31 cellular contexts compared by ENCODE assay signal in the genomic region with DNA sequence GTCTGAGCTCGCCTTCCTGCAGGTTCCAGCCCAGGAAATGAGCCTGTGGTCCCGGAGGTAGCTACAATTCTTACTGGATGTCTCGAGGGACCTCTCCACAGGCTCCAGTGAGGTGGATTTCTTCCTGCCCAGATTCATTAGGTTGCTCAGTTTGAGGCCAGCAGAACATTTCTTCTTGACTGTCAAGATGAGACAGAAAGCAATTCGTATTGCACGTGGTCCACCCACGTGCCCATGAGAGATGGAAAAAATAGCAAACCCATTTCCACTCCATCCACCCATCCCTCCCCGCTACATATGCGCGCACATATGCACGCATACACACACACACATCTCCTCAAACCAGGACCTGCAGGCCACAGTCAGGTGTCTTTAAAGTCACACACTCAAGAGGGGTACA.
DNase-seq lines count a peak whose midpoint lies in the region; ATAC-seq and TF ChIP-seq lines count a peak whose summit lies in the region.
"Had no signal": no experiment of that assay in that cellular context is flagged by ENCODE, and none has a peak within 500 bp of the region (broad histone marks: within the 10 kb centered on the region; RNA-seq: fewer than 3 reads in every experiment).

No MANE protein-coding gene starts in this region.

- BruUV-seq in Panc1 (replicated peaks; lab: Mats Ljungman, UMichigan), result TSS peak; percentile 3

- TF ChIP-seq POLR2A in adrenal gland (IDR thresholded peaks at IDR 0.05), result no peak

- H3K4me2 ChIP-seq in smooth muscle cell, result no peak overlapping the region
- H3K4me2 ChIP-seq: GM23338 had no signal

- H3K9me3 Mint-ChIP-seq in activated T-cell treated with anti-CD3 and anti-CD28 coated beads, Interleukin-2, amount 50 U/mL, for 4 hours, result no peaks in the 10 kb centered on the region
- H3K9me3 Mint-ChIP-seq: activated T-helper 1 cell treated with anti-CD3 and anti-CD28 coated beads, Interleukin-12 subunit alpha, Interleukin-12 subunit beta, Interleukin-2, Interleukin-4 antibody, amounts not matched to agents 30 ng/mL and 10 ng/mL and 1 ng/mL, durations not matched to agents 14 hours and 24 hours and 36 hours; CD8-positive, alpha-beta memory T cell; GM23338; mesothelial cell of epicardium; naive B cell; WTC11 had no signal

- H3K9ac ChIP-seq in smooth muscle cell (ENCODE audit: low read depth), result no peak overlapping the region

- in situ Hi-C loops in Panc1 (cut with HindIII; ENCODE audit: low pct_unique_long_range_greater_than_20kb, low sequenced_read_pairs), result no loop called here

- DNase-seq in activated T-cell treated with anti-CD3 and anti-CD28 coated beads, Interleukin-2, amount 50 U/mL, for 4 hours, result no peak
- no peak for DNase-seq in activated T-cell treated with anti-CD3 and anti-CD28 coated beads for 4 hours
- DNase-seq in Panc1 (ENCODE audit: low read depth, low spot score), result no peak
- DNase-seq in foreskin keratinocyte, result no peak
- DNase-seq in smooth muscle cell (lab: John Stamatoyannopoulos, UW; ENCODE audit: unreplicated experiment), result no peak
- DNase-seq in iPS-NIHi11 (ENCODE audit: low spot score), result no peak
- no peak for DNase-seq in adrenal gland
- no peak for DNase-seq in omental fat pad (ENCODE audit: low spot score)
- DNase-seq: activated CD4-positive, alpha-beta T cell treated with anti-CD3 and anti-CD28 coated beads, Interleukin-2, amount 50 U/mL, for 4 hours; activated naive CD4-positive, alpha-beta T cell treated with anti-CD3 and anti-CD28 coated beads, Interleukin-2, amount 50 U/mL, for 16 hours; AML-193; aorta; CD8-positive, alpha-beta memory T cell; central memory CD4-positive, alpha-beta T cell; erythroblast; KBM-7; naive B cell; NCI-H1694 treated with DMSO at 0.1 percent for 48 hours; NCI-H82; SJCRH30; stimulated activated CD4-positive, alpha-beta T cell treated with anti-CD3 and anti-CD28 coated beads, Interleukin-1b, Interleukin-23, amount 100 ng/mL, for 48 hours; stimulated activated naive CD8-positive, alpha-beta T cell treated with anti-CD3 and anti-CD28 coated beads, Interleukin-15, Interleukin-2, amounts not matched to agents 100 U/mL and 50 U/mL, for 24 hours; SW 1271; T-helper 9 cell; uterus had no signal

- TF ChIP-seq CTCF in Panc1 (IDR thresholded peaks at IDR 0.05) (no peak), foreskin keratinocyte (conservative IDR thresholded peaks at IDR 0.05) (no peak), smooth muscle cell (IDR thresholded peaks at IDR 0.05; ENCODE audit: borderline replicate concordance, insufficient read depth, poor library complexity, severe bottlenecking) (no peak), adrenal gland (IDR thresholded peaks at IDR 0.05) (no peak), omental fat pad (IDR thresholded peaks at IDR 0.05) (no peak)

- POLR2A ChIA-PET in Panc1 (lab: Charles Lee), result interaction anchor here (0.6 to 1.4 kb wide), 2 partner anchors 23 to 96 kb away, joined by 3 to 4 read pairs; no protein-coding TSS in a partner anchor

- H3K4me1 ChIP-seq in Panc1 (ENCODE audit: control insufficient read depth, insufficient read depth, low read length) (peaks cover 56% of the 10 kb centered on the region), foreskin keratinocyte (peaks cover 6% of the 10 kb centered on the region), smooth muscle cell (ENCODE audit: low read depth) (no peaks in the 10 kb centered on the region), adrenal gland (replicated peaks in 1 of 2) (peaks cover 10% of the 10 kb centered on the region in 2 donors)
- H3K4me1 ChIP-seq: SJCRH30, uterus had no signal

- H3K27me3 ChIP-seq in Panc1 (ENCODE audit: control insufficient read depth, insufficient read depth, low read length) (no peaks in the 10 kb centered on the region), foreskin keratinocyte (no peaks in the 10 kb centered on the region), smooth muscle cell (ENCODE audit: low read depth) (no peaks in the 10 kb centered on the region), adrenal gland (no peaks in the 10 kb centered on the region)
- H3K27me3 ChIP-seq: SJCRH30, uterus had no signal

- ATAC-seq in activated T-cell treated with anti-CD3 and anti-CD28 coated beads, Interleukin-2, amount 50 U/mL, for 4 hours, result no peak
- ATAC-seq in Panc1 (no peak), foreskin keratinocyte (no peak), omental fat pad (ENCODE audit: low FRiP score) (no peak)
- ATAC-seq: GM23338; stimulated activated naive CD8-positive, alpha-beta T cell treated with anti-CD3 and anti-CD28 coated beads, Interleukin-15, Interleukin-2, amounts not matched to agents 100 U/mL and 50 U/mL, for 24 hours; WTC11 had no signal

- H3K9me3 ChIP-seq in Panc1 (ENCODE audit: control insufficient read depth, insufficient read depth, low read depth, low read length) (no peaks in the 10 kb centered on the region), smooth muscle cell (replicated peaks; ENCODE audit: low read depth) (no peaks in the 10 kb centered on the region), adrenal gland (replicated peaks in 1 of 3) (no peaks in the 10 kb centered on the region)
- H3K9me3 ChIP-seq: SJCRH30, thoracic aorta, uterus had no signal

- no peaks in the 10 kb centered on the region for H3K79me2 ChIP-seq in smooth muscle cell (ENCODE audit: low read depth)

- H3K27ac ChIP-seq in Panc1 (ENCODE audit: low read length) (peak overlapping the region; percentile 91), foreskin keratinocyte (peak overlapping the region; percentile 89), smooth muscle cell (ENCODE audit: low read depth) (peak overlapping the region; percentile 65), adrenal gland (no peak overlapping the region)
- H3K27ac ChIP-seq: SJCRH30, uterus had no signal

- H3K36me3 ChIP-seq in Panc1 (ENCODE audit: control insufficient read depth, insufficient read depth, low read length) (no peaks in the 10 kb centered on the region), smooth muscle cell (ENCODE audit: low read depth) (no peaks in the 10 kb centered on the region), adrenal gland (replicated peaks in 1 of 2) (no peaks in the 10 kb centered on the region)
- H3K36me3 ChIP-seq: SJCRH30, thoracic aorta, uterus had no signal

- no peaks in the 10 kb centered on the region for H4K20me1 ChIP-seq in smooth muscle cell (ENCODE audit: low read depth)

- CTCF ChIA-PET in Panc1 (lab: Charles Lee), result no interaction called here

- no peak overlapping the region for H2AFZ ChIP-seq in smooth muscle cell (ENCODE audit: low read depth)
- H2AFZ ChIP-seq: GM23338 had no signal

- H3F3A ChIP-seq in smooth muscle cell (ENCODE audit: low read depth), result no peaks in the 10 kb centered on the region

- peak overlapping the region; percentile 7 for H3K4me3 Mint-ChIP-seq in activated T-cell treated with anti-CD3 and anti-CD28 coated beads, Interleukin-2, amount 50 U/mL, for 4 hours
- H3K4me3 Mint-ChIP-seq: GM23338, mesothelial cell of epicardium had no signal

- H3K4me3 ChIP-seq in Panc1 (ENCODE audit: low read depth in 2 of 2, low read length in 2 of 2) (no peak overlapping the region), smooth muscle cell (no peak overlapping the region), adrenal gland (no peak overlapping the region)
- H3K4me3 ChIP-seq: GM23338, SJCRH30, skin epidermis, thoracic aorta, uterus had no signal

- WGBS in smooth muscle cell (ENCODE audit: low lambda C conversion rate), result 85% methylated on average over 10 of the region's 10 CpGs
- 78 to 89% (median 85%) methylated on average over 8 to 10 of the region's 10 CpGs for WGBS in adrenal gland, 4 donors

- H3K36me3 Mint-ChIP-seq in activated T-cell treated with anti-CD3 and anti-CD28 coated beads, Interleukin-2, amount 50 U/mL, for 4 hours (ENCODE audit: insufficient read depth), result no peaks in the 10 kb centered on the region
- H3K36me3 Mint-ChIP-seq: mesothelial cell of epicardium, naive B cell, WTC11 had no signal

- peaks cover 9% of the 10 kb centered on the region for H3K4me1 Mint-ChIP-seq in activated T-cell treated with anti-CD3 and anti-CD28 coated beads, Interleukin-2, amount 50 U/mL, for 4 hours (ENCODE audit: low read depth)

- H3K27me3 Mint-ChIP-seq in activated T-cell treated with anti-CD3 and anti-CD28 coated beads, Interleukin-2, amount 50 U/mL, for 4 hours (ENCODE audit: low read depth), result no peaks in the 10 kb centered on the region
- H3K27me3 Mint-ChIP-seq: CD8-positive, alpha-beta memory T cell; naive B cell had no signal

- intact Hi-C loops in Panc1 (cut with micrococcal nuclease; ENCODE audit: unreplicated experiment), result loop anchor here (5.0 kb wide), 1 partner anchor 95 kb away; a partner anchor contains a TSS
- intact Hi-C loops in adrenal gland (cut with DNase I), result loop anchor here (5.0 to 10.0 kb wide), 5 partner anchors 125 to 487 kb away; no protein-coding TSS in a partner anchor

Comparison
In these comparisons a context has a peak if more than half of its experiments do, and no peak if none do; other contexts are left out.
1. H3K27ac ChIP-seq: peak in Panc1 (single experiment), foreskin keratinocyte (single experiment) and smooth muscle cell (single experiment); none in adrenal gland (0 of 5).